ENCODE assay signal across 8 cellular contexts in genomic region chr2:142980246-142981068, GRCh38.
DNase-seq lines count a peak whose midpoint lies in the region; ATAC-seq, FAIRE-seq and TF ChIP-seq lines count a peak whose summit lies in the region.

No MANE protein-coding gene starts in this region.

- no peaks in the 10 kb centered on the region for H3K27me3 ChIP-seq in OCI-LY3 (ENCODE audit: low read depth, low read length)

- no peaks in the 10 kb centered on the region for H3K36me3 ChIP-seq in OCI-LY3 (replicated peaks; ENCODE audit: low read depth, low read length)

- H2AFZ ChIP-seq in OCI-LY3 (ENCODE audit: low read depth, low read length): no peak overlapping the region

- no peaks in the 10 kb centered on the region for H3K9me3 ChIP-seq in OCI-LY3 (ENCODE audit: insufficient read depth, low read length)

- H3K4me3 Mint-ChIP-seq in T-helper 2 cell treated with Interferon-gamma antibody and Interleukin-4, amounts not matched to agents 5 μg/mL and 100 μg/mL, for 36 hours: no peak overlapping the region

- H3K4me1 Mint-ChIP-seq in T-helper 2 cell treated with Interferon-gamma antibody and Interleukin-4, amounts not matched to agents 5 μg/mL and 100 μg/mL, for 36 hours (ENCODE audit: low read depth): no peaks in the 10 kb centered on the region

- ATAC-seq in HG03196 (IDR thresholded peaks at IDR 0.05; ENCODE audit: unreplicated experiment): peak; percentile 36

- no peaks in the 10 kb centered on the region for H3K9me3 Mint-ChIP-seq in T-helper 2 cell treated with Interferon-gamma antibody and Interleukin-4, amounts not matched to agents 5 μg/mL and 100 μg/mL, for 36 hours

- H3K27ac Mint-ChIP-seq in T-helper 2 cell treated with Interferon-gamma antibody and Interleukin-4, amounts not matched to agents 5 μg/mL and 100 μg/mL, for 36 hours: no peak overlapping the region

- DNase-seq in AG09309 (ENCODE audit: low read depth): no peak
- DNase-seq in GM18507 (ENCODE audit: extremely low spot score, insufficient read length, low read depth): no peak
- DNase-seq in epithelial cell of esophagus (ENCODE audit: low read depth): peak; percentile 66
- DNase-seq in pulmonary artery endothelial cell (ENCODE audit: low read depth, low spot score): peak; percentile 7
- no peak for DNase-seq in AG08396 (ENCODE audit: low spot score)
- no peak for DNase-seq in T-helper 2 cell treated with Interferon-gamma antibody and Interleukin-4, amounts not matched to agents 5 μg/mL and 100 μg/mL, for 36 hours (ENCODE audit: low spot score)

- no peaks in the 10 kb centered on the region for H4K20me1 ChIP-seq in OCI-LY3 (ENCODE audit: insufficient read depth, low read length)

- H3K4me1 ChIP-seq in OCI-LY3 (ENCODE audit: low read length): peaks cover 38% of the 10 kb centered on the region

- peaks cover 9% of the 10 kb centered on the region for H3K27me3 Mint-ChIP-seq in T-helper 2 cell treated with Interferon-gamma antibody and Interleukin-4, amounts not matched to agents 5 μg/mL and 100 μg/mL, for 36 hours (ENCODE audit: low read depth)

- TF ChIP-seq CTCF in AG09309 (IDR thresholded peaks at IDR 0.05; ENCODE audit: control insufficient read depth, insufficient read depth, low read depth, low read length, missing control alignments) (peak; percentile 37), OCI-LY3 (IDR thresholded peaks at IDR 0.05; ENCODE audit: low read depth, low read length) (peak; percentile 64), epithelial cell of esophagus (IDR thresholded peaks at IDR 0.05; ENCODE audit: insufficient read depth, low read depth, low read length, missing control alignments) (peak; percentile 32)

- H3K27ac ChIP-seq in OCI-LY3 (ENCODE audit: low read length): no peak overlapping the region

- no peaks in the 10 kb centered on the region for H3K79me2 ChIP-seq in OCI-LY3 (ENCODE audit: low read length)

- no peak overlapping the region for H3K4me2 ChIP-seq in OCI-LY3 (ENCODE audit: low read length)

- no peak overlapping the region for H3K9ac ChIP-seq in OCI-LY3 (ENCODE audit: low read length)

- FAIRE-seq in GM18507 (lab: Jason Lieb, UNC): peak; percentile 77

- H3K4me3 ChIP-seq in AG09309 (ENCODE audit: control insufficient read depth, low read depth, low read length) (no peak overlapping the region), OCI-LY3 (ENCODE audit: low read length) (no peak overlapping the region), epithelial cell of esophagus (ENCODE audit: low read length) (no peak overlapping the region)

- H3K36me3 Mint-ChIP-seq in T-helper 2 cell treated with Interferon-gamma antibody and Interleukin-4, amounts not matched to agents 5 μg/mL and 100 μg/mL, for 36 hours (ENCODE audit: low read depth): no peaks in the 10 kb centered on the region

Comparison
In these comparisons a context has a peak if more than half of its experiments do, and no peak if none do; other contexts are left out.
1. DNase-seq: peak in epithelial cell of esophagus (single experiment) and pulmonary artery endothelial cell (single experiment); none in AG09309 (single experiment), GM18507 (single experiment), AG08396 (single experiment) and T-helper 2 cell treated with Interferon-gamma antibody and Interleukin-4, amounts not matched to agents 5 μg/mL and 100 μg/mL, for 36 hours (single experiment).
2. Peak in every context shown above with its lines, with median percentiles within 50 percentile points of each other: CTCF ChIP-seq.